9 cellular contexts compared by ENCODE assay signal in the genomic region with DNA sequence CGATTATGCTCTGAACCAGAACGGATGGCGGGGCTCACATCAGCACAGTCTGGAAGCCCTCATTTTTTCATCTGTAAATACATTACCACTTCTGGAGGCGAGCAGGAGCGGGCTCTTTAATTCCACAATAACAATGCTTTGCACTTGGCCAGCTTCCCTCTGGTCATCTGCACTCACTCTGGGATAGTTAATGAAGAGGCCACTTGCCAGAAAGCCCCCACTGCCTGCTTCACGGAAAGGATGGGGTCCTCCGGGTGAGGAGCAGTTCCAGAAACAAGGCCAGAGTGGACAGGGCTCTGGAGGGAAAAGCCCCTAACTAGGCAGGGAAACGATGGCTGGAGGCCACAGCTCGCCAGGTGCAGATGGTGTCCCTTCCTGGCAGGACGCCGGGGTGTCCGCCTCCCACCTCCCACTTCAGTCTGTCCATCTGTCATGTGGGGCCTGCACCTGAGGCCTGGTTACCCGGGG. TPM values are rescaled to one million over a fixed set of nuclear protein-coding genes. Genes with fewer than 3 reads are reported as not detected.
DNase-seq lines count a peak whose midpoint lies in the region; ATAC-seq, FAIRE-seq and TF ChIP-seq lines count a peak whose summit lies in the region.
"Had no signal": no experiment of that assay in that cellular context is flagged by ENCODE, and none has a peak within 500 bp of the region (broad histone marks: within the 10 kb centered on the region; RNA-seq: fewer than 3 reads in every experiment).

No MANE protein-coding gene starts in this region.

- H3K36me3 ChIP-seq in K562 (ENCODE audit: control insufficient read depth, insufficient read depth, low read length) (no peaks in the 10 kb centered on the region), kidney (ENCODE audit: control insufficient read depth in 1 of 2, insufficient read depth in 2 of 2, low read length in 2 of 2) (no peaks in the 10 kb centered on the region), subcutaneous abdominal adipose tissue (ENCODE audit: control insufficient read depth in 5 of 5, insufficient read depth in 5 of 5, low read length in 5 of 5) (no peaks in the 10 kb centered on the region)

- no peak overlapping the region for H2AFZ ChIP-seq in K562 (ENCODE audit: low read depth, low read length)

- H3K4me1 ChIP-seq in K562 (replicated peaks in 1 of 2; ENCODE audit: control insufficient read depth in 2 of 2, insufficient read depth in 2 of 2, low read length in 2 of 2) (peaks cover 4 to 55% of the 10 kb centered on the region in 2 experiments; a peak in 3 of 5 replicates), kidney (ENCODE audit: control insufficient read depth in 1 of 2, insufficient read depth in 1 of 2, low read depth in 1 of 2, low read length in 2 of 2) (peaks cover 37 to 41% of the 10 kb centered on the region in 2 donors), subcutaneous abdominal adipose tissue (ENCODE audit: control insufficient read depth in 5 of 5, insufficient read depth in 5 of 5, low read length in 5 of 5) (peaks cover 14 to 58% (median 50%) of the 10 kb centered on the region in 5 donors)

- no peaks in the 10 kb centered on the region for H4K20me1 ChIP-seq in K562 (replicated peaks; ENCODE audit: control insufficient read depth, insufficient read depth, low read length)

- H3K4me3 ChIP-seq in K562 = peak overlapping the region; percentile 91; the same call in 1 of the 2 replicates
- peak overlapping the region; percentile 78 to 84 for H3K4me3 ChIP-seq in kidney (ENCODE audit: low read length in 2 of 2)
- H3K4me3 ChIP-seq in subcutaneous abdominal adipose tissue (ENCODE audit: low read depth in 1 of 5, low read length in 5 of 5) = peak overlapping the region; percentile 67 to 87 (median 77)

- in situ Hi-C loops in K562 (cut with MboI) = no loop called here

- no peak for ATAC-seq in K562

- H3K27me3 ChIP-seq in K562 (ENCODE audit: control insufficient read depth in 2 of 2, insufficient read depth in 2 of 2, low read length in 2 of 2) (no peaks in the 10 kb centered on the region), subcutaneous abdominal adipose tissue (ENCODE audit: control insufficient read depth in 5 of 5, insufficient read depth in 4 of 5, low read length in 5 of 5) (no peaks in the 10 kb centered on the region)

- H3K4me3 Mint-ChIP-seq in activated CD4-positive, alpha-beta memory T cell treated with anti-CD3 and anti-CD28 coated beads for 36 hours = peak overlapping the region; percentile 24
- H3K4me3 Mint-ChIP-seq in activated CD4-positive, alpha-beta memory T cell treated with anti-CD3 and anti-CD28 coated beads, Interleukin-2, amount 10 ng/mL, durations not matched to agents 7 days and 5 days = no peak overlapping the region

- no peak for TF ChIP-seq EP300 in K562 (IDR thresholded peaks at IDR 0.05; ENCODE audit: low read length)

- 74% methylated on average over 13 of the region's 13 CpGs for WGBS in K562 (ENCODE audit: insufficient coverage, low coverage, missing lambda C conversion rate)

- TF ChIP-seq POLR2A in K562 (conservative IDR thresholded peaks at IDR 0.05) = no peak
- no peak for TF ChIP-seq POLR2A in H54 (IDR thresholded peaks at IDR 0.05; ENCODE audit: low read depth, low read length)

- peaks cover 6% of the 10 kb centered on the region for H3K4me1 Mint-ChIP-seq in activated CD4-positive, alpha-beta memory T cell treated with anti-CD3 and anti-CD28 coated beads for 36 hours (ENCODE audit: low read depth)
- peaks cover 2% of the 10 kb centered on the region for H3K4me1 Mint-ChIP-seq in activated CD4-positive, alpha-beta memory T cell treated with anti-CD3 and anti-CD28 coated beads, Interleukin-2, amount 10 ng/mL, durations not matched to agents 7 days and 5 days

- no peaks in the 10 kb centered on the region for H3K9me3 Mint-ChIP-seq in activated CD4-positive, alpha-beta memory T cell treated with anti-CD3 and anti-CD28 coated beads for 36 hours
- H3K9me3 Mint-ChIP-seq in activated CD4-positive, alpha-beta memory T cell treated with anti-CD3 and anti-CD28 coated beads, Interleukin-2, amount 10 ng/mL, durations not matched to agents 7 days and 5 days = no peaks in the 10 kb centered on the region

- TF ChIP-seq CTCF in K562 (IDR thresholded peaks at IDR 0.05 in 2 of 3, conservative IDR thresholded peaks at IDR 0.05 in 1 of 3; ENCODE audit: insufficient read depth in 2 of 3, low read depth in 1 of 3, low read length in 3 of 3) (no peak), kidney (IDR thresholded peaks at IDR 0.05; ENCODE audit: borderline replicate concordance, extremely low read depth, insufficient read depth) (no peak)

- POLR2A ChIA-PET in activated CD4-positive, alpha-beta memory T cell treated with anti-CD3 and anti-CD28 coated beads for 36 hours (lab: Charles Lee) = interaction anchor here (0.8 kb wide), 1 partner anchor 79 kb away, joined by 3 read pairs; no protein-coding TSS in a partner anchor
- POLR2A ChIA-PET in activated CD4-positive, alpha-beta memory T cell treated with anti-CD3 and anti-CD28 coated beads, Interleukin-2, amount 10 ng/mL, durations not matched to agents 7 days and 5 days (lab: Charles Lee) = no interaction called here
- POLR2A ChIA-PET in K562 (lab: Yijun Ruan, JAX) = no interaction called here

- H3K9ac ChIP-seq in K562 (ENCODE audit: insufficient read depth in 1 of 2, low read depth in 2 of 2, low read length in 2 of 2) (peak overlapping the region in 1 of 2 experiments; percentile 92; a peak in 3 of 4 replicates), kidney (ENCODE audit: low read length in 2 of 2) (peak overlapping the region; percentile 57 to 95), subcutaneous abdominal adipose tissue (ENCODE audit: low read length in 5 of 5) (peak overlapping the region; percentile 39 to 99 (median 97))

- H3K27ac ChIP-seq in K562 (ENCODE audit: extremely low read depth, low read depth, low read length) = no peak overlapping the region
- H3K27ac ChIP-seq in kidney (ENCODE audit: low read depth in 2 of 2, low read length in 2 of 2) = peak overlapping the region; percentile 55 to 79
- peak overlapping the region; percentile 96 for H3K27ac ChIP-seq in subcutaneous abdominal adipose tissue (ENCODE audit: low read depth, low read length)

- BruUV-seq in K562 (replicated peaks; lab: Mats Ljungman, UMichigan) = no TSS peak

- no peak for TF ChIP-seq RAD21 in K562 (CRISPR knock-in tag; conservative IDR thresholded peaks at IDR 0.05 in 1 of 2, IDR thresholded peaks at IDR 0.05 in 1 of 2)

- CTCF ChIA-PET in activated CD4-positive, alpha-beta memory T cell treated with anti-CD3 and anti-CD28 coated beads for 36 hours (lab: Charles Lee) = no interaction called here
- CTCF ChIA-PET in activated CD4-positive, alpha-beta memory T cell treated with anti-CD3 and anti-CD28 coated beads, Interleukin-2, amount 10 ng/mL, durations not matched to agents 7 days and 5 days (lab: Charles Lee) = no interaction called here
- CTCF ChIA-PET in K562 (lab: Yijun Ruan, JAX; ENCODE audit: low intra/inter-chr PET ratio) = no interaction called here

- FAIRE-seq in K562 (lab: Jason Lieb, UNC) = peak; percentile 32
- no peak for FAIRE-seq in kidney (lab: Jason Lieb, UNC)
- no peak for FAIRE-seq in H54 (lab: Jason Lieb, UNC)
- FAIRE-seq: G401.6 had no signal

- no peak overlapping the region for H3K27ac Mint-ChIP-seq in activated CD4-positive, alpha-beta memory T cell treated with anti-CD3 and anti-CD28 coated beads for 36 hours
- H3K27ac Mint-ChIP-seq in activated CD4-positive, alpha-beta memory T cell treated with anti-CD3 and anti-CD28 coated beads, Interleukin-2, amount 10 ng/mL, durations not matched to agents 7 days and 5 days = no peak overlapping the region

- intact Hi-C loops in activated CD4-positive, alpha-beta memory T cell treated with anti-CD3 and anti-CD28 coated beads for 36 hours (cut with micrococcal nuclease) = no loop called here
- intact Hi-C loops in K562 (cut with micrococcal nuclease) (no loop called here), kidney (cut with DNase I) (no loop called here)

- peak overlapping the region; percentile 72 for H3K4me2 ChIP-seq in K562 (ENCODE audit: insufficient read depth, low read length)

- no peak for DNase-seq in activated CD4-positive, alpha-beta memory T cell treated with anti-CD3 and anti-CD28 coated beads for 36 hours
- DNase-seq in activated CD4-positive, alpha-beta memory T cell treated with anti-CD3 and anti-CD28 coated beads, Interleukin-2, amount 10 ng/mL, durations not matched to agents 7 days and 5 days = no peak
- DNase-seq in K562 (ENCODE audit: extremely low read depth in 1 of 4, low spot score in 3 of 4) (no peak), kidney (peak; percentile 78), H54 (ENCODE audit: insufficient read length, low spot score) (no peak), SK-N-DZ (ENCODE audit: low spot score) (no peak)
- DNase-seq in effector CD4-positive, alpha-beta T cell = no peak

- no peaks in the 10 kb centered on the region for H3K36me3 Mint-ChIP-seq in activated CD4-positive, alpha-beta memory T cell treated with anti-CD3 and anti-CD28 coated beads for 36 hours
- H3K36me3 Mint-ChIP-seq in activated CD4-positive, alpha-beta memory T cell treated with anti-CD3 and anti-CD28 coated beads, Interleukin-2, amount 10 ng/mL, durations not matched to agents 7 days and 5 days (ENCODE audit: low read depth) = no peaks in the 10 kb centered on the region

- H3K9me3 ChIP-seq in K562 (replicated peaks; ENCODE audit: control insufficient read depth, insufficient read depth, low read depth, low read length) (no peaks in the 10 kb centered on the region), kidney (ENCODE audit: control insufficient read depth in 1 of 2, low read length in 2 of 2) (no peaks in the 10 kb centered on the region), subcutaneous abdominal adipose tissue (ENCODE audit: control insufficient read depth in 5 of 5, low read length in 5 of 5) (no peaks in the 10 kb centered on the region)

- H3K9me1 ChIP-seq in K562 (ENCODE audit: control insufficient read depth, insufficient read depth, low read length) = no peaks in the 10 kb centered on the region

- peaks cover 30% of the 10 kb centered on the region for H3K27me3 Mint-ChIP-seq in activated CD4-positive, alpha-beta memory T cell treated with anti-CD3 and anti-CD28 coated beads for 36 hours
- H3K27me3 Mint-ChIP-seq in activated CD4-positive, alpha-beta memory T cell treated with anti-CD3 and anti-CD28 coated beads, Interleukin-2, amount 10 ng/mL, durations not matched to agents 7 days and 5 days = peaks cover 34% of the 10 kb centered on the region

- H3K79me2 ChIP-seq in K562 (ENCODE audit: control insufficient read depth, insufficient read depth, low read length) = peaks cover 6% of the 10 kb centered on the region; the same call in 1 of the 3 replicates

RNA-seq across cellular contexts. Expression of gene BCAR1, which starts 13.1 kb away (rescaled TPM):
- total RNA-seq in activated CD4-positive, alpha-beta memory T cell treated with anti-CD3 and anti-CD28 coated beads for 36 hours = 1 to 10 TPM in 1 of 2 experiments, under 1 TPM in 1; 0.78 to 1.1 TPM
- total RNA-seq in activated CD4-positive, alpha-beta memory T cell treated with anti-CD3 and anti-CD28 coated beads, Interleukin-2, amount 10 ng/mL, durations not matched to agents 7 days and 5 days = not detected
- 30.5 and 82.5 TPM in 2 replicates for total RNA-seq in K562 (2011; cell fraction: chromatin; rRNA removed; ENCODE audit: low replicate concordance)
- 37.8 and 38.7 TPM in 2 replicates for total RNA-seq in K562 (2011; cell fraction: nucleolus; rRNA removed)
- total RNA-seq in K562 (2011; cell fraction: nucleoplasm; rRNA removed) = 29.8 and 32.0 TPM in 2 replicates
- total RNA-seq in K562 (2014; rRNA removed) (14.1 and 16.0 TPM in 2 replicates), K562 (2014; rRNA removed; fragmentation: Illumina TruSeq; extraction: Trizol) (1.1 and 1.7 TPM in 2 replicates), K562 (2015; rRNA removed; fragmentation: Illumina TruSeq; extraction: Trizol) (7.2 and 8.8 TPM in 2 replicates), K562 (2021) (25.6 and 26.3 TPM in 2 replicates), kidney (123 TPM)
- polyA plus RNA-seq in K562 (2011; rRNA removed) (3.6 and 6.0 TPM in 2 replicates), K562 (2014; fragmentation: Illumina TruSeq; extraction: Trizol) (3.4 and 11.4 TPM in 2 replicates), K562 (2014; fragmentation: Nextera tagmentation; extraction: Ambion mirVana) (under 1 TPM; 0.10 to 0.13 TPM), K562 (2014; rRNA removed) (9.8 and 10.5 TPM in 2 replicates), kidney (ENCODE audit: insufficient read depth, low read depth, low replicate concordance) (69.1 TPM)
- 3.6 and 13.5 TPM in 2 replicates for polyA plus RNA-seq in K562 (2011; cell fraction: cytosol; rRNA removed)
- polyA plus RNA-seq in K562 (2011; cell fraction: nucleus; rRNA removed) = 21.5 and 40.4 TPM in 2 replicates
- 14.6 and 20.3 TPM in 2 replicates for polyA plus RNA-seq in K562 (2012)
- 5.7 and 5.9 TPM in 2 replicates for polyA minus RNA-seq in K562 (2011; rRNA and poly(A)+ RNA removed)
- 6.9 and 14.9 TPM in 2 replicates for polyA minus RNA-seq in K562 (2011; cell fraction: cytosol; rRNA and poly(A)+ RNA removed)
- 16.6 and 18.6 TPM in 2 replicates for polyA minus RNA-seq in K562 (2011; cell fraction: nucleus; rRNA and poly(A)+ RNA removed)
- polyA plus RNA-seq in SK-N-DZ (2014; cell fraction: cytosol; rRNA removed) = 38.2 and 42.1 TPM in 2 replicates
- 33.6 and 40.5 TPM in 2 replicates for polyA plus RNA-seq in SK-N-DZ (2014; cell fraction: nucleus; rRNA removed)

RNA-seq across cellular contexts. Expression of gene CTRB1, which starts 45.8 kb away (rescaled TPM):
- total RNA-seq in activated CD4-positive, alpha-beta memory T cell treated with anti-CD3 and anti-CD28 coated beads for 36 hours = not detected
- not detected for total RNA-seq in activated CD4-positive, alpha-beta memory T cell treated with anti-CD3 and anti-CD28 coated beads, Interleukin-2, amount 10 ng/mL, durations not matched to agents 7 days and 5 days
- not detected in 2 replicates for total RNA-seq in K562 (2011; cell fraction: chromatin; rRNA removed; ENCODE audit: low replicate concordance)
- total RNA-seq in K562 (2011; cell fraction: nucleolus; rRNA removed) = not detected in 2 replicates
- not detected in 2 replicates for total RNA-seq in K562 (2011; cell fraction: nucleoplasm; rRNA removed)
- total RNA-seq in K562 (2014; rRNA removed) (not detected in 2 replicates), K562 (2014; rRNA removed; fragmentation: Illumina TruSeq; extraction: Trizol) (not detected in 2 replicates), K562 (2015; rRNA removed; fragmentation: Illumina TruSeq; extraction: Trizol) (not detected in 2 replicates), K562 (2021) (2.3 and 5.3 TPM in 2 replicates), kidney (not detected)
- polyA plus RNA-seq in K562 (2011; rRNA removed) (not detected in 2 replicates), K562 (2014; fragmentation: Illumina TruSeq; extraction: Trizol) (not detected in 2 replicates), K562 (2014; fragmentation: Nextera tagmentation; extraction: Ambion mirVana) (not detected), K562 (2014; rRNA removed) (not detected in 2 replicates), kidney (ENCODE audit: insufficient read depth, low read depth, low replicate concordance) (not detected)
- not detected in 2 replicates for polyA plus RNA-seq in K562 (2011; cell fraction: cytosol; rRNA removed)
- polyA plus RNA-seq in K562 (2011; cell fraction: nucleus; rRNA removed) = not detected in 2 replicates
- not detected in 2 replicates for polyA plus RNA-seq in K562 (2012)
- not detected in 2 replicates for polyA minus RNA-seq in K562 (2011; rRNA and poly(A)+ RNA removed)
- polyA minus RNA-seq in K562 (2011; cell fraction: cytosol; rRNA and poly(A)+ RNA removed) = not detected in 2 replicates
- polyA minus RNA-seq in K562 (2011; cell fraction: nucleus; rRNA and poly(A)+ RNA removed) = not detected in 2 replicates
- polyA plus RNA-seq in SK-N-DZ (2014; cell fraction: cytosol; rRNA removed) = not detected in 2 replicates
- polyA plus RNA-seq in SK-N-DZ (2014; cell fraction: nucleus; rRNA removed) = not detected in 2 replicates

RNA-seq across cellular contexts. Expression of gene CTRB2, which starts 57.6 kb away (rescaled TPM):
- total RNA-seq in activated CD4-positive, alpha-beta memory T cell treated with anti-CD3 and anti-CD28 coated beads for 36 hours = not detected
- not detected for total RNA-seq in activated CD4-positive, alpha-beta memory T cell treated with anti-CD3 and anti-CD28 coated beads, Interleukin-2, amount 10 ng/mL, durations not matched to agents 7 days and 5 days
- total RNA-seq in K562 (2011; cell fraction: chromatin; rRNA removed; ENCODE audit: low replicate concordance) = not detected in 2 replicates
- not detected in 2 replicates for total RNA-seq in K562 (2011; cell fraction: nucleolus; rRNA removed)
- total RNA-seq in K562 (2011; cell fraction: nucleoplasm; rRNA removed) = not detected in 2 replicates
- total RNA-seq in K562 (2014; rRNA removed) (not detected in 2 replicates), K562 (2014; rRNA removed; fragmentation: Illumina TruSeq; extraction: Trizol) (not detected in 2 replicates), K562 (2015; rRNA removed; fragmentation: Illumina TruSeq; extraction: Trizol) (not detected in 2 replicates), K562 (2021) (5.1 and 7.3 TPM in 2 replicates), kidney (not detected)
- polyA plus RNA-seq in K562 (2011; rRNA removed) (not detected in 2 replicates), K562 (2014; fragmentation: Illumina TruSeq; extraction: Trizol) (not detected in 2 replicates), K562 (2014; fragmentation: Nextera tagmentation; extraction: Ambion mirVana) (not detected), K562 (2014; rRNA removed) (not detected in 2 replicates), kidney (ENCODE audit: insufficient read depth, low read depth, low replicate concordance) (not detected)
- polyA plus RNA-seq in K562 (2011; cell fraction: cytosol; rRNA removed) = not detected in 2 replicates
- not detected in 2 replicates for polyA plus RNA-seq in K562 (2011; cell fraction: nucleus; rRNA removed)
- not detected in 2 replicates for polyA plus RNA-seq in K562 (2012)
- polyA minus RNA-seq in K562 (2011; rRNA and poly(A)+ RNA removed) = not detected in 2 replicates
- polyA minus RNA-seq in K562 (2011; cell fraction: cytosol; rRNA and poly(A)+ RNA removed) = not detected in 2 replicates
- polyA minus RNA-seq in K562 (2011; cell fraction: nucleus; rRNA and poly(A)+ RNA removed) = not detected in 2 replicates
- not detected in 2 replicates for polyA plus RNA-seq in SK-N-DZ (2014; cell fraction: cytosol; rRNA removed)
- not detected in 2 replicates for polyA plus RNA-seq in SK-N-DZ (2014; cell fraction: nucleus; rRNA removed)
